16 cellular contexts compared by ENCODE assay signal in genomic region chr20:3885711-3886110, GRCh38. TPM values are rescaled to one million over a fixed set of nuclear protein-coding genes. Genes with fewer than 3 reads are reported as not detected.
DNase-seq lines count a peak whose midpoint lies in the region; ATAC-seq and TF ChIP-seq lines count a peak whose summit lies in the region.
"Had no signal": no experiment of that assay in that cellular context is flagged by ENCODE, and none has a peak within 500 bp of the region (broad histone marks: within the 10 kb centered on the region; RNA-seq: fewer than 3 reads in every experiment).

No MANE protein-coding gene starts in this region.

- peaks cover 36% of the 10 kb centered on the region for H3K79me2 ChIP-seq in mammary epithelial cell (ENCODE audit: insufficient read depth, low read length)

- no peak for DNase-seq in activated naive CD8-positive, alpha-beta T cell treated with anti-CD3 and anti-CD28 coated beads, Interleukin-2, amount 50 U/mL, for 24 hours
- DNase-seq in medulla oblongata (ENCODE audit: extremely low spot score), result peak; percentile 25
- DNase-seq in posterior vena cava (ENCODE audit: low spot score), result peak; percentile 14
- DNase-seq in NCI-H1092 (lab: John Stamatoyannopoulos, UW), result no peak
- DNase-seq in stimulated activated CD4-positive, alpha-beta T cell treated with anti-CD3 and anti-CD28 coated beads, Interleukin-2, amount 100 ng/mL, for 24 hours, result no peak
- no peak for DNase-seq in mammary epithelial cell
- DNase-seq: 8988T; AML-193; C1 segment of cervical spinal cord; CD4-positive, alpha-beta memory T cell; COR-L47; DND-41; GDM1; GOT3; H9 had no signal

- no peak for TF ChIP-seq CTCF in mammary epithelial cell (conservative IDR thresholded peaks at IDR 0.05 in 1 of 2, IDR thresholded peaks at IDR 0.05 in 1 of 2; ENCODE audit: extremely low read depth in 1 of 2, insufficient read depth in 1 of 2, low read depth in 1 of 2, low read length in 2 of 2)

- H3K27ac ChIP-seq in mammary epithelial cell (ENCODE audit: insufficient read depth, low read depth, low read length), result no peak overlapping the region

- H3K9ac ChIP-seq in mammary epithelial cell (ENCODE audit: insufficient read depth, low read length), result no peak overlapping the region

- WGBS in mammary epithelial cell (ENCODE audit: low coverage, missing lambda C conversion rate), result 24% methylated on average over 3 of the region's 3 CpGs

- H3K27me3 Mint-ChIP-seq in activated naive CD8-positive, alpha-beta T cell, result no peaks in the 10 kb centered on the region
- H3K27me3 Mint-ChIP-seq in activated naive CD8-positive, alpha-beta T cell treated with anti-CD3 and anti-CD28 coated beads, Interleukin-2, amount 50 U/mL, for 24 hours, result no peaks in the 10 kb centered on the region
- H3K27me3 Mint-ChIP-seq: CD4-positive, alpha-beta memory T cell had no signal

- dilution Hi-C loops in mammary epithelial cell (cut with HindIII; ENCODE audit: low sequenced_read_pairs), result no loop called here

- H4K20me1 ChIP-seq in mammary epithelial cell (ENCODE audit: insufficient read depth, low read length), result no peaks in the 10 kb centered on the region

- H3K4me3 ChIP-seq in mammary epithelial cell (replicated peaks in 1 of 3; ENCODE audit: insufficient read depth in 1 of 3, low read depth in 2 of 3, low read length in 3 of 3), result no peak overlapping the region

- H3K9me3 Mint-ChIP-seq in activated naive CD8-positive, alpha-beta T cell (ENCODE audit: low read depth), result no peaks in the 10 kb centered on the region
- H3K9me3 Mint-ChIP-seq in activated naive CD8-positive, alpha-beta T cell treated with anti-CD3 and anti-CD28 coated beads, Interleukin-2, amount 50 U/mL, for 24 hours, result no peaks in the 10 kb centered on the region

- no peak overlapping the region for H3K4me2 ChIP-seq in mammary epithelial cell (ENCODE audit: insufficient read depth, low read depth, low read length)

- H3K27me3 ChIP-seq in mammary epithelial cell (ENCODE audit: insufficient read depth, low read length), result no peaks in the 10 kb centered on the region

- ATAC-seq in activated naive CD8-positive, alpha-beta T cell treated with anti-CD3 and anti-CD28 coated beads, Interleukin-2, amount 50 U/mL, for 24 hours, result no peak

- BruUV-seq in mammary epithelial cell (replicated peaks; lab: Mats Ljungman, UMichigan), result no TSS peak

- H3K36me3 Mint-ChIP-seq in activated naive CD8-positive, alpha-beta T cell, result peaks cover 4% of the 10 kb centered on the region
- peaks cover 13% of the 10 kb centered on the region for H3K36me3 Mint-ChIP-seq in activated naive CD8-positive, alpha-beta T cell treated with anti-CD3 and anti-CD28 coated beads, Interleukin-2, amount 50 U/mL, for 24 hours (ENCODE audit: low read depth)

- peaks cover 20% of the 10 kb centered on the region for H3K4me1 Mint-ChIP-seq in activated naive CD8-positive, alpha-beta T cell (ENCODE audit: low read depth)
- peaks cover 14% of the 10 kb centered on the region for H3K4me1 Mint-ChIP-seq in activated naive CD8-positive, alpha-beta T cell treated with anti-CD3 and anti-CD28 coated beads, Interleukin-2, amount 50 U/mL, for 24 hours

- H2AFZ ChIP-seq in mammary epithelial cell (ENCODE audit: low read depth, low read length), result no peak overlapping the region

- CTCF ChIA-PET in mammary epithelial cell (lab: Charles Lee; ENCODE audit: low non-redundant PET), result no interaction called here

- H3K27ac Mint-ChIP-seq in activated naive CD8-positive, alpha-beta T cell, result peak overlapping the region; percentile 0
- H3K27ac Mint-ChIP-seq in activated naive CD8-positive, alpha-beta T cell treated with anti-CD3 and anti-CD28 coated beads, Interleukin-2, amount 50 U/mL, for 24 hours, result no peak overlapping the region

- in situ Hi-C loops in mammary epithelial cell (cut with MboI; ENCODE audit: low sequenced_read_pairs in 2 of 2), result no loop called here

- no peak overlapping the region for H3K4me3 Mint-ChIP-seq in activated naive CD8-positive, alpha-beta T cell
- H3K4me3 Mint-ChIP-seq in activated naive CD8-positive, alpha-beta T cell treated with anti-CD3 and anti-CD28 coated beads, Interleukin-2, amount 50 U/mL, for 24 hours, result no peak overlapping the region
- H3K4me3 Mint-ChIP-seq: H9 had no signal

- H3K9me3 ChIP-seq in mammary epithelial cell (replicated peaks; ENCODE audit: insufficient read depth, low read length), result no peaks in the 10 kb centered on the region

- intact Hi-C loops in posterior vena cava (cut with DNase I), result no loop called here
- intact Hi-C loops in mammary epithelial cell (cut with micrococcal nuclease), result no loop called here

- H3K36me3 ChIP-seq in mammary epithelial cell (ENCODE audit: insufficient read depth, low read length), result no peaks in the 10 kb centered on the region

- peaks cover 7% of the 10 kb centered on the region for H3K4me1 ChIP-seq in mammary epithelial cell (ENCODE audit: insufficient read depth, low read length)

RNA-seq across cellular contexts. Expression of gene PANK2, which starts 3.5 kb away (rescaled TPM):
- total RNA-seq in posterior vena cava, result 10 to 100 TPM; 27.0 to 31.5 TPM
- total RNA-seq in mammary epithelial cell, result 10 to 100 TPM; 41.0 to 45.0 TPM
- 19.8 TPM for polyA plus RNA-seq in mammary epithelial cell
- 46.3 TPM for polyA minus RNA-seq in mammary epithelial cell

RNA-seq across cellular contexts. Expression of gene MAVS, which starts 39.1 kb away (rescaled TPM):
- total RNA-seq in posterior vena cava, result 10 to 100 TPM; 26.2 to 27.1 TPM
- total RNA-seq in mammary epithelial cell, result 10 to 100 TPM; 27.7 to 37.9 TPM
- 14.6 TPM for polyA plus RNA-seq in mammary epithelial cell
- polyA minus RNA-seq in mammary epithelial cell, result 43.1 TPM

Comparison
In these comparisons a context has a peak if more than half of its experiments do, and no peak if none do; other contexts are left out.
1. DNase-seq: peak in medulla oblongata (single experiment) and posterior vena cava (single experiment); none in activated naive CD8-positive, alpha-beta T cell treated with anti-CD3 and anti-CD28 coated beads, Interleukin-2, amount 50 U/mL, for 24 hours (single experiment), NCI-H1092 (single experiment), stimulated activated CD4-positive, alpha-beta T cell treated with anti-CD3 and anti-CD28 coated beads, Interleukin-2, amount 100 ng/mL, for 24 hours (0 of 2) and mammary epithelial cell (single experiment).